Comparison of ENCODE assay signal across 28 cellular contexts in genomic region chr16:88519240-88519639, GRCh38.
"Had no signal": no experiment of that assay in that cellular context is flagged by ENCODE, and none has a peak within 500 bp of the region (broad histone marks: within the 10 kb centered on the region; RNA-seq: fewer than 3 reads in every experiment).

No MANE protein-coding gene starts in this region.

- H3K36me3 ChIP-seq: colonic mucosa, esophagus squamous epithelium, heart right ventricle, left lung, neutrophil, thoracic aorta, transverse colon, upper lobe of right lung, vagina had no signal

- H3K27me3 Mint-ChIP-seq: naive thymus-derived CD4-positive, alpha-beta T cell had no signal

- H3K27ac ChIP-seq: colonic mucosa, esophagus squamous epithelium, heart right ventricle, left lung, neutrophil, pancreas, thoracic aorta, transverse colon, upper lobe of right lung, vagina had no signal

- H3K27me3 ChIP-seq: colonic mucosa, pancreas, upper lobe of right lung, vagina had no signal

- H3K4me1 ChIP-seq: colonic mucosa, left lung, pancreas, transverse colon, upper lobe of right lung had no signal

- H3K4me2 ChIP-seq: smooth muscle cell had no signal

- ATAC-seq: heart right ventricle; left cardiac atrium; left lung; naive thymus-derived CD4-positive, alpha-beta T cell; pancreas; sciatic nerve; upper lobe of right lung had no signal

- H3K9me3 ChIP-seq: colonic mucosa, esophagus squamous epithelium, heart right ventricle, left lung, neutrophil, pancreas, thoracic aorta, transverse colon, upper lobe of right lung, vagina had no signal

- H3K9me3 Mint-ChIP-seq: nephron had no signal

- H3K4me3 Mint-ChIP-seq: dendritic cell treated with granulocyte-macrophage colony-stimulating factor and Interleukin-4, amounts not matched to agents 40 ng/mL and 50 ng/mL, for 4 days; naive thymus-derived CD4-positive, alpha-beta T cell; nephron had no signal

- H3K4me3 ChIP-seq: colonic mucosa, esophagus squamous epithelium, heart right ventricle, left lung, pancreas, smooth muscle cell, thoracic aorta, transverse colon, upper lobe of right lung, vagina had no signal

- H3K27ac Mint-ChIP-seq: dendritic cell treated with granulocyte-macrophage colony-stimulating factor and Interleukin-4, amounts not matched to agents 40 ng/mL and 50 ng/mL, for 4 days; nephron had no signal

- DNase-seq: colonic mucosa; effector memory CD4-positive, alpha-beta T cell; erythroblast; esophagus squamous epithelium; foreskin melanocyte; glutamatergic neuron; heart right ventricle; hippocampal formation; left cardiac atrium; left lung; mesendoderm; midbrain; naive thymus-derived CD4-positive, alpha-beta T cell; pancreas; stimulated activated CD4-positive, alpha-beta T cell treated with anti-CD3 and anti-CD28 coated beads, Interleukin-12 subunit alpha, Interleukin-12 subunit beta, amount 100 ng/mL, for 4 hours; stimulated activated CD4-positive, alpha-beta T cell treated with anti-CD3 and anti-CD28 coated beads, Interleukin-1b, Interleukin-23, amount 100 ng/mL, for 48 hours; stimulated activated CD4-positive, alpha-beta T cell treated with anti-CD3 and anti-CD28 coated beads, Interleukin-4, amount 100 ng/mL, for 1 hour; stimulated activated CD8-positive, alpha-beta memory T cell treated with anti-CD3 and anti-CD28 coated beads, Interleukin-4, amount 100 ng/mL, for 48 hours; stimulated activated naive CD4-positive, alpha-beta T cell treated with Interleukin-2 at 50 U/mL for 16 hours; transverse colon; upper lobe of right lung had no signal
